22 cellular contexts compared by ENCODE assay signal in genomic region chr12:18897816-18898215, GRCh38.
DNase-seq lines count a peak whose midpoint lies in the region; ATAC-seq, FAIRE-seq and TF ChIP-seq lines count a peak whose summit lies in the region.
"Had no signal": no experiment of that assay in that cellular context is flagged by ENCODE, and none has a peak within 500 bp of the region (broad histone marks: within the 10 kb centered on the region; RNA-seq: fewer than 3 reads in every experiment).

No MANE protein-coding gene starts in this region.

- no peak for DNase-seq in A549 (ENCODE audit: low read depth in 1 of 2, low spot score in 1 of 2)
- peak; percentile 21 for DNase-seq in GM23248
- DNase-seq in choroid plexus epithelial cell (ENCODE audit: low read depth), result peak; percentile 9
- peak; percentile 7 for DNase-seq in renal cortical epithelial cell (ENCODE audit: low read depth)
- no peak for DNase-seq in H54 (ENCODE audit: insufficient read length, low spot score)
- DNase-seq: GDM1, H7, KG1, NCI-H1048, NCI-H1417, NCI-H1694, NCI-H2029 treated with DMSO at 0.1 percent for 48 hours, NCI-H446 treated with DMSO at 0.1 percent for 48 hours, NCI-H526, Right ventricle myocardium superior, RPMI8226 had no signal

- POLR2A ChIA-PET in A549 (lab: Yijun Ruan, JAX), result no interaction called here

- WGBS in A549 (ENCODE audit: missing lambda C conversion rate), result 16% methylated on average over 5 of the region's 5 CpGs
- WGBS in GM23248 (ENCODE audit: low coverage in 1 of 2, low lambda C conversion rate in 2 of 2, missing lambda C conversion rate in 2 of 2), 2 experiments, result 49 to 52% methylated on average over 5 of the region's 5 CpGs

- TF ChIP-seq POLR2A in A549 (IDR thresholded peaks at IDR 0.05; ENCODE audit: low read length), result no peak
- TF ChIP-seq POLR2A in H54 (IDR thresholded peaks at IDR 0.05; ENCODE audit: low read depth, low read length), result no peak

- CTCF ChIA-PET in A549 (lab: Yijun Ruan, JAX), result no interaction called here

- no peak overlapping the region for H3K4me3 ChIP-seq in A549
- H3K4me3 ChIP-seq in GM23248, result no peak overlapping the region
- H3K4me3 ChIP-seq in choroid plexus epithelial cell (ENCODE audit: low read depth, low read length), result no peak overlapping the region
- H3K4me3 ChIP-seq: SJSA1 had no signal

- H3F3A ChIP-seq in GM23248 (ENCODE audit: insufficient read depth), result no peaks in the 10 kb centered on the region; the same call in 1 of the 2 replicates

- H2AFZ ChIP-seq in GM23248, result no peak overlapping the region

- H3K9me3 ChIP-seq in A549, result no peaks in the 10 kb centered on the region; the same call in 2 of the 3 replicates
- H3K9me3 ChIP-seq in GM23248 (ENCODE audit: low read depth), result no peaks in the 10 kb centered on the region
- H3K9me3 ChIP-seq: SJSA1 had no signal

- FAIRE-seq in A549 (lab: Jason Lieb, UNC), result peak; percentile 49
- no peak for FAIRE-seq in H54 (lab: Jason Lieb, UNC)
- FAIRE-seq: GM12891, GM19239 had no signal

- in situ Hi-C loops in GM23248 (cut with MboI), result no loop called here

- H3K79me2 ChIP-seq in GM23248 (ENCODE audit: insufficient read depth), result no peaks in the 10 kb centered on the region

- H3K36me3 ChIP-seq in GM23248 (ENCODE audit: low read depth), result no peaks in the 10 kb centered on the region
- H3K36me3 ChIP-seq: SJSA1 had no signal

- TF ChIP-seq EP300 in A549 (IDR thresholded peaks at IDR 0.05), result no peak

- no peaks in the 10 kb centered on the region for H4K20me1 ChIP-seq in GM23248 (ENCODE audit: insufficient read depth)

- no peak overlapping the region for H3K4me2 ChIP-seq in A549
- no peak overlapping the region for H3K4me2 ChIP-seq in GM23248 (ENCODE audit: unreplicated experiment)

- H3K9ac ChIP-seq in GM23248, result no peak overlapping the region

- H3K27ac ChIP-seq in A549, result no peak overlapping the region
- no peak overlapping the region for H3K27ac ChIP-seq in GM23248
- H3K27ac ChIP-seq: 22Rv1, SJSA1 had no signal

- TF ChIP-seq RAD21 in A549 (conservative IDR thresholded peaks at IDR 0.05 in 1 of 2, IDR thresholded peaks at IDR 0.05 in 1 of 2), result no peak

- H3K4me1 ChIP-seq in A549 (no peaks in the 10 kb centered on the region), GM23248 (ENCODE audit: insufficient read depth) (no peaks in the 10 kb centered on the region; the same call in 1 of the 2 replicates)
- H3K4me1 ChIP-seq: SJSA1 had no signal

- ATAC-seq in A549 (no peak), GM18511 (IDR thresholded peaks at IDR 0.05; ENCODE audit: unreplicated experiment) (no peak)
- ATAC-seq in activated CD4-positive, CD25-positive, alpha-beta regulatory T cell treated with anti-CD3 and anti-CD28 coated beads, Interleukin-2, amount 50 U/mL, for 24 hours, result no peak

- no peaks in the 10 kb centered on the region for H3K27me3 ChIP-seq in GM23248 (replicated peaks; ENCODE audit: insufficient read depth)
- H3K27me3 ChIP-seq: SJSA1 had no signal

- no peak for TF ChIP-seq CTCF in A549 (IDR thresholded peaks at IDR 0.05)
- no peak for TF ChIP-seq CTCF in choroid plexus epithelial cell (conservative IDR thresholded peaks at IDR 0.05; ENCODE audit: low read depth, low read length)

- H3K9me2 ChIP-seq in GM23248 (ENCODE audit: insufficient read depth), result no peaks in the 10 kb centered on the region

TF ChIP-seq in A549, 52 proteins besides CTCF, POLR2A, EP300 and RAD21:
- TF ChIP-seq CEBPB (IDR thresholded peaks at IDR 0.05) (no peak), NR3C1 (IDR thresholded peaks at IDR 0.05) (no peak), MAFK (IDR thresholded peaks at IDR 0.05; ENCODE audit: partially characterized antibody) (no peak), MAZ (IDR thresholded peaks at IDR 0.05; ENCODE audit: borderline replicate concordance, low read depth, low read length) (no peak), TFCP2L1 (CRISPR knock-in tag; IDR thresholded peaks at IDR 0.05) (no peak), TP53 (CRISPR knock-in tag; IDR thresholded peaks at IDR 0.05) (no peak), ZC3H11A (IDR thresholded peaks at IDR 0.05) (no peak), HES2 (IDR thresholded peaks at IDR 0.05) (no peak), JUNB (IDR thresholded peaks at IDR 0.05) (no peak), KDM5A (IDR thresholded peaks at IDR 0.05) (no peak), USF2 (IDR thresholded peaks at IDR 0.05) (no peak), ELK1 (IDR thresholded peaks at IDR 0.05; ENCODE audit: low read depth, low read length) (no peak), HOXB13 (CRISPR knock-in tag; IDR thresholded peaks at IDR 0.05; ENCODE audit: low read depth) (no peak), EHF (CRISPR knock-in tag; IDR thresholded peaks at IDR 0.05) (no peak), PBX3 (IDR thresholded peaks at IDR 0.05) (no peak)

Comparison
In these comparisons a context has a peak if more than half of its experiments do, and no peak if none do; other contexts are left out.
1. DNase-seq: peak in GM23248 (single experiment), choroid plexus epithelial cell (single experiment) and renal cortical epithelial cell (single experiment); none in A549 (0 of 2) and H54 (single experiment).